19 cellular contexts compared by ENCODE assay signal in genomic region chr18:69774831-69775230, GRCh38.
DNase-seq lines count a peak whose midpoint lies in the region; ATAC-seq and TF ChIP-seq lines count a peak whose summit lies in the region.
"Had no signal": no experiment of that assay in that cellular context is flagged by ENCODE, and none has a peak within 500 bp of the region (broad histone marks: within the 10 kb centered on the region; RNA-seq: fewer than 3 reads in every experiment).

No MANE protein-coding gene starts in this region.

- H3K27me3 ChIP-seq in adipocyte (replicated peaks; ENCODE audit: control insufficient read depth, insufficient read depth, low read length) = no peaks in the 10 kb centered on the region
- H3K27me3 ChIP-seq: BLaER1, right atrium auricular region had no signal

- H3K4me1 Mint-ChIP-seq in WTC11 = peaks cover 17% of the 10 kb centered on the region
- H3K4me1 Mint-ChIP-seq: naive B cell had no signal

- peak overlapping the region; percentile 3 for H3K4me3 ChIP-seq in adipocyte (ENCODE audit: low read length)
- no peak overlapping the region for H3K4me3 ChIP-seq in fibroblast of villous mesenchyme (ENCODE audit: low read depth, low read length)
- H3K4me3 ChIP-seq: BLaER1, right atrium auricular region had no signal

- H3K36me3 Mint-ChIP-seq in WTC11 = no peaks in the 10 kb centered on the region
- H3K36me3 Mint-ChIP-seq: naive B cell had no signal

- ATAC-seq in WTC11 = no peak
- ATAC-seq in left cardiac atrium = no peak

- H3K36me3 ChIP-seq in adipocyte (ENCODE audit: control insufficient read depth, insufficient read depth, low read length, severe bottlenecking) = no peaks in the 10 kb centered on the region
- H3K36me3 ChIP-seq: BLaER1, right atrium auricular region had no signal

- peak; percentile 23 for DNase-seq in SKM-1 treated with dmso at 0.1 percent for 144 hours (lab: John Stamatoyannopoulos, UW; ENCODE audit: unreplicated experiment)
- DNase-seq in SKM-1 (lab: John Stamatoyannopoulos, UW; ENCODE audit: unreplicated experiment) = no peak
- DNase-seq in KBM-7 = peak; percentile 50
- peak; percentile 44 for DNase-seq in adipocyte (ENCODE audit: low read depth)
- peak; percentile 88 for DNase-seq in fibroblast of villous mesenchyme (ENCODE audit: low read depth)
- no peak for DNase-seq in WTC11 (ENCODE audit: low spot score)
- DNase-seq in SW480 (ENCODE audit: low spot score) = no peak
- DNase-seq in left cardiac atrium = no peak
- DNase-seq: 8988T; activated CD4-positive, alpha-beta T cell treated with anti-CD3 and anti-CD28 coated beads, Interleukin-2, amount 10 ng/mL, durations not matched to agents 7 days and 5 days; amygdala; caudate nucleus; HFFc6; mesendoderm; naive B cell; NCI-H2081 treated with DMSO at 0.1 percent for 48 hours; NCI-H510A had no signal

- H3K9me3 Mint-ChIP-seq in WTC11 = no peaks in the 10 kb centered on the region
- H3K9me3 Mint-ChIP-seq: HFFc6 had no signal

- TF ChIP-seq CTCF in fibroblast of villous mesenchyme (IDR thresholded peaks at IDR 0.05; ENCODE audit: insufficient read depth, low read depth, low read length) (no peak), WTC11 (IDR thresholded peaks at IDR 0.05) (no peak)

- no peak overlapping the region for H3K27ac Mint-ChIP-seq in WTC11
- H3K27ac Mint-ChIP-seq: activated CD4-positive, alpha-beta T cell treated with anti-CD3 and anti-CD28 coated beads, Interleukin-2, amount 10 ng/mL, durations not matched to agents 7 days and 5 days; HFFc6; naive B cell had no signal

- H3K4me1 ChIP-seq in adipocyte (ENCODE audit: control insufficient read depth, insufficient read depth, low read length) = peaks cover 14% of the 10 kb centered on the region
- H3K4me1 ChIP-seq: BLaER1, right atrium auricular region had no signal

- POLR2A ChIA-PET in WTC11 (lab: Charles Lee) = no interaction called here

- H3K27me3 Mint-ChIP-seq in WTC11 (ENCODE audit: low read depth) = no peaks in the 10 kb centered on the region
- H3K27me3 Mint-ChIP-seq: activated CD4-positive, alpha-beta T cell treated with anti-CD3 and anti-CD28 coated beads, Interleukin-2, amount 10 ng/mL, durations not matched to agents 7 days and 5 days had no signal

- CTCF ChIA-PET in WTC11 (lab: Charles Lee) = no interaction called here

- H3K9ac ChIP-seq in adipocyte (ENCODE audit: low read length) = no peak overlapping the region
- H3K9ac ChIP-seq: BLaER1 had no signal

- intact Hi-C loops in left cardiac atrium (cut with DNase I) = no loop called here

- H3K4me3 Mint-ChIP-seq in WTC11 = no peak overlapping the region
- H3K4me3 Mint-ChIP-seq: activated CD4-positive, alpha-beta T cell treated with anti-CD3 and anti-CD28 coated beads, Interleukin-2, amount 10 ng/mL, durations not matched to agents 7 days and 5 days; HFFc6; naive B cell had no signal

- H3K9me3 ChIP-seq in adipocyte (ENCODE audit: control insufficient read depth, low read length) = no peaks in the 10 kb centered on the region
- H3K9me3 ChIP-seq: BLaER1, right atrium auricular region had no signal

- in situ Hi-C loops in KBM-7 (cut with MboI; ENCODE audit: low pct_unique_long_range_greater_than_20kb, low sequenced_read_pairs) = no loop called here

TF ChIP-seq in WTC11, 78 proteins besides CTCF, POLR2A, EP300 and RAD21:
- no peak for TF ChIP-seq JUN (CRISPR knock-in tag; IDR thresholded peaks at IDR 0.05)
- TF ChIP-seq KAT7 (CRISPR knock-in tag; IDR thresholded peaks at IDR 0.05; ENCODE audit: borderline replicate concordance) = no peak
- no peak for TF ChIP-seq ATF2 (CRISPR knock-in tag; IDR thresholded peaks at IDR 0.05; ENCODE audit: borderline replicate concordance, low read depth)
- no peak for TF ChIP-seq ZNF232 (CRISPR knock-in tag; IDR thresholded peaks at IDR 0.05)
- no peak for TF ChIP-seq MYBL2 (CRISPR knock-in tag; IDR thresholded peaks at IDR 0.05)
- no peak for TF ChIP-seq FOXP1 (CRISPR knock-in tag; IDR thresholded peaks at IDR 0.05; ENCODE audit: borderline replicate concordance)
- no peak for TF ChIP-seq ATF1 (CRISPR knock-in tag; IDR thresholded peaks at IDR 0.05)
- TF ChIP-seq IRF1 (CRISPR knock-in tag; IDR thresholded peaks at IDR 0.05) = no peak
- TF ChIP-seq NR2C2 (CRISPR knock-in tag; IDR thresholded peaks at IDR 0.05) = no peak
- no peak for TF ChIP-seq E2F5 (CRISPR knock-in tag; IDR thresholded peaks at IDR 0.05)
- no peak for TF ChIP-seq CREB1 (CRISPR knock-in tag; IDR thresholded peaks at IDR 0.05)
- no peak for TF ChIP-seq PRRX2 (CRISPR knock-in tag; IDR thresholded peaks at IDR 0.05)
- TF ChIP-seq PRDM15 (CRISPR knock-in tag; IDR thresholded peaks at IDR 0.05) = no peak
- TF ChIP-seq ZNF396 (CRISPR knock-in tag; IDR thresholded peaks at IDR 0.05; ENCODE audit: borderline replicate concordance) = no peak
- no peak for TF ChIP-seq NFYB (CRISPR knock-in tag; conservative IDR thresholded peaks at IDR 0.05; ENCODE audit: low read depth)

Comparison
In these comparisons a context has a peak if more than half of its experiments do, and no peak if none do; other contexts are left out.
1. DNase-seq: peak in SKM-1 treated with dmso at 0.1 percent for 144 hours (single experiment), KBM-7 (single experiment), adipocyte (single experiment) and fibroblast of villous mesenchyme (single experiment); none in SKM-1 (single experiment), WTC11 (single experiment), SW480 (single experiment) and left cardiac atrium (single experiment).